ENCODE assay signal across 1 cellular context in genomic region chr16:12545792-12546342, GRCh38.
TF ChIP-seq lines count a peak whose summit lies in the region.

No MANE protein-coding gene starts in this region.

TF ChIP-seq in GM12878, 131 proteins besides CTCF, POLR2A, EP300 and RAD21 (continued from another document and continues in another):
- TF ChIP-seq PRDM15 (CRISPR knock-in tag; IDR thresholded peaks at IDR 0.05) (no peak), ZNF207 (IDR thresholded peaks at IDR 0.05; ENCODE audit: borderline replicate concordance) (no peak), ZSCAN29 (IDR thresholded peaks at IDR 0.05) (no peak), SUPT20H (IDR thresholded peaks at IDR 0.05; ENCODE audit: borderline replicate concordance, control insufficient read depth, low read depth, low read length) (no peak), ATF2 (IDR thresholded peaks at IDR 0.05; ENCODE audit: low read length) (no peak), ZNF217 (IDR thresholded peaks at IDR 0.05) (no peak), USF1 (IDR thresholded peaks at IDR 0.05; ENCODE audit: borderline replicate concordance, extremely low read length, insufficient read depth, low read depth, low read length) (no peak), EED (IDR thresholded peaks at IDR 0.05; ENCODE audit: low read depth) (peak; percentile 32; the same call in 1 of the 2 replicates), YBX1 (IDR thresholded peaks at IDR 0.05) (no peak), ZBED1 (IDR thresholded peaks at IDR 0.05; ENCODE audit: borderline replicate concordance) (0 out of 2 replicates have a peak, but pooled peaks have one; percentile 42), ZNF592 (IDR thresholded peaks at IDR 0.05) (no peak), CREM (IDR thresholded peaks at IDR 0.05; ENCODE audit: low read depth) (no peak), SMARCA5 (IDR thresholded peaks at IDR 0.05) (no peak), HDAC6 (IDR thresholded peaks at IDR 0.05; ENCODE audit: unreplicated experiment) (peak; percentile 23), ZBTB11 (CRISPR knock-in tag; IDR thresholded peaks at IDR 0.05) (no peak), PBX3 (IDR thresholded peaks at IDR 0.05; ENCODE audit: insufficient replicate concordance, low read depth, low read length) (no peak), YY1 (IDR thresholded peaks at IDR 0.05; ENCODE audit: low read depth, low read length) (no peak), ATF3 (IDR thresholded peaks at IDR 0.05; ENCODE audit: borderline replicate concordance, extremely low read depth, low read depth, low read length) (no peak), CEBPB (IDR thresholded peaks at IDR 0.05; ENCODE audit: borderline replicate concordance in 1 of 2, low read depth in 2 of 2, low read length in 2 of 2) (no peak), KDM1A (IDR thresholded peaks at IDR 0.05; ENCODE audit: borderline replicate concordance) (no peak), NR2F1 (conservative IDR thresholded peaks at IDR 0.05) (peak; percentile 61; the same call in 1 of the 2 replicates), FOS (IDR thresholded peaks at IDR 0.05; ENCODE audit: borderline replicate concordance, extremely low read depth, insufficient read length) (no peak), MYC (IDR thresholded peaks at IDR 0.05; ENCODE audit: insufficient read depth, insufficient read length, insufficient replicate concordance, low read length, severe bottlenecking) (no peak), POLR2AphosphoS5 (IDR thresholded peaks at IDR 0.05; ENCODE audit: low read length) (peak; percentile 56), ETV6 (conservative IDR thresholded peaks at IDR 0.05 in 1 of 2, IDR thresholded peaks at IDR 0.05 in 1 of 2; ENCODE audit: borderline replicate concordance in 1 of 2, low read depth in 1 of 2) (no peak), CBX3 (IDR thresholded peaks at IDR 0.05; ENCODE audit: borderline replicate concordance, low read depth) (no peak), SMAD5 (IDR thresholded peaks at IDR 0.05; ENCODE audit: low read depth) (no peak), RELA (IDR thresholded peaks at IDR 0.05; ENCODE audit: borderline replicate concordance, partially characterized antibody) (no peak), PAX8 (IDR thresholded peaks at IDR 0.05) (no peak), CHD1 (IDR thresholded peaks at IDR 0.05; ENCODE audit: low read depth, low read length) (no peak), JUND (IDR thresholded peaks at IDR 0.05; ENCODE audit: low read depth, low read length) (no peak), MEF2A (IDR thresholded peaks at IDR 0.05; ENCODE audit: insufficient read depth, low read depth, low read length) (peak; percentile 76; the same call in 1 of the 2 replicates), HDAC2 (IDR thresholded peaks at IDR 0.05) (no peak), ZZZ3 (IDR thresholded peaks at IDR 0.05; ENCODE audit: control insufficient read depth, insufficient read length, low read depth) (no peak), EGR1 (IDR thresholded peaks at IDR 0.05; ENCODE audit: borderline replicate concordance in 1 of 2, low read depth in 2 of 2, low read length in 2 of 2) (0 out of 3 replicates have a peak, but pooled peaks of 1 of the 2 experiments have one; percentile 9), TCF12 (IDR thresholded peaks at IDR 0.05; ENCODE audit: low read depth, low read length) (0 out of 2 replicates have a peak, but pooled peaks have one; percentile 64), MEF2B (IDR thresholded peaks at IDR 0.05; ENCODE audit: partially characterized antibody, poor library complexity, severe bottlenecking) (peak; percentile 31), MLLT1 (IDR thresholded peaks at IDR 0.05) (no peak), IRF5 (IDR thresholded peaks at IDR 0.05; ENCODE audit: borderline replicate concordance) (no peak)
